ENCODE assay signal across 1 cellular context in the genomic region with DNA sequence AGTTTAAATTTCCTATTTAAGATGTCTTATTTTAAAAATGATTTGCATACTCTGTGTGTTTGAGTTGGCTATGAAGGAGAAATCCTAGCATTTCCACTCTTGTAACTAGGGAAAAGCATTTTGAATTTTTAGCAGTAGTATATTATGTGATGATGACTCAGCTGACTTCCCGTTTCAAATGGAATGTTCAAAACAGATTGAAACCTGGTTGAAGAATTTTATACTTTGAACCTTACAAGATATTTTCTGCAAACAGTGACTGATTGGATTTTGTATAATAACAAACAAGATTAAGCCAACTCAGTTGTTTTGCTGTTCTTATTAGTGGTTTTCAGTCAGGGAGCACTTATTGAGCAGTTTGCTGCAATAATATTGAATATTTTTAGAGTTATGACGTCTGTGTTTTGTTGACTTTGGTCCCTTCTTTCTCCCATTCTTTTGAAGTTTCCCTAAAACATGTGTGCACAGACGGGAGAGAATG.
TF ChIP-seq lines count a peak whose summit lies in the region.

No MANE protein-coding gene starts in this region.

TF ChIP-seq in GM12878, 131 proteins besides CTCF, POLR2A, EP300 and RAD21:
- no peak for TF ChIP-seq CBFB (IDR thresholded peaks at IDR 0.05; ENCODE audit: low read depth)
- no peak for TF ChIP-seq ZNF274 (IDR thresholded peaks at IDR 0.05; ENCODE audit: insufficient read depth, insufficient read length)
- TF ChIP-seq, protein P1, sequence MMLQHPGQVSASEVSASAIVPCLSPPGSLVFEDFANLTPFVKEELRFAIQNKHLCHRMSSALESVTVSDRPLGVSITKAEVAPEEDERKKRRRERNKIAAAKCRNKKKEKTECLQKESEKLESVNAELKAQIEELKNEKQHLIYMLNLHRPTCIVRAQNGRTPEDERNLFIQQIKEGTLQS (IDR thresholded peaks at IDR 0.05; ENCODE audit: borderline replicate concordance, extremely low read depth, low read depth, low read length): no peak
